In the genomic region with DNA sequence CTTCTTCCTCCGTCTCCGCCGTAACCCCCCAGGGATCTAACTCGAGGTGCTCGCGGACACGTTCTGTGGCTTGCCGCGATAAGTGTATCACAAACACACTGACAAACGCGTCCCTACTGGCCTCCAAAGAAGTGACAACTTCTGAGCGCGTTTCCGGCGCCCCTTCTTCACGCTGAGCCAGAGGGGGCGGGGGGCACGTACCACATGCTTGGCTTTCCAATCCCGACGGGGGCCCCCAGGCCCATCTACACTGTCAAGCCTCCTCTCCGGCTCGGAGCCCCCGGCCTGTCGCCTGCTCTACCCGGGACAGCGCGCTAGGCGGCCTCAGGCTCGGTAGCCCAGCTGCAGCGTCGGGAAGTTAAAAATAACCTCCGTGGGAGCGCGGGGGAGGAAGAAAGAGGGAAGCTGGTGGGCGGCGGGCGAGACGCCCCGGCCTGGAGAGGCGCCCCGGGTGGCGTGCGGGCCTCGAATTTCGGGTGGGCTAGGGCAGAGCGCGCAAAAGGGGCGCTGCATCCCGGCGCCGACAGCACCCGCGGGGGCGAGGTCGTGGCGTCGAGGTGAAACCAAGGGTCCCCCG, we compare ENCODE assay signal across 8 cellular contexts.
DNase-seq lines count a peak whose midpoint lies in the region; ATAC-seq lines count a peak whose summit lies in the region.

No MANE protein-coding gene starts in this region.

- ATAC-seq in HG03439 (IDR thresholded peaks at IDR 0.05; ENCODE audit: unreplicated experiment), result peak; percentile 20
- no peak for ATAC-seq in HG03139 (IDR thresholded peaks at IDR 0.05; ENCODE audit: unreplicated experiment)

- peak; percentile 30 to 44 for DNase-seq in NOMO-1 (lab: John Stamatoyannopoulos, UW; ENCODE audit: unreplicated experiment in 2 of 2)
- DNase-seq in NOMO-1 treated with dmso at 0.1 percent for 144 hours (lab: John Stamatoyannopoulos, UW; ENCODE audit: unreplicated experiment), result no peak
- DNase-seq in T-helper 2 cell, result peak in 4 of 5 experiments; percentile 16 to 74 (median 30)
- DNase-seq in central memory CD4-positive, alpha-beta T cell, result peak; percentile 31
- DNase-seq in left kidney (ENCODE audit: low read depth, low spot score), result peak; percentile 86
- peak; percentile 40 for DNase-seq in stimulated activated CD8-positive, alpha-beta memory T cell treated with anti-CD3 and anti-CD28 coated beads, Interleukin-2, amount 100 ng/mL, for 48 hours (ENCODE audit: low read depth in 2 of 2)
